17 cellular contexts compared by ENCODE assay signal in genomic region chr19:40774916-40775631, GRCh38. TPM values are rescaled to one million over a fixed set of nuclear protein-coding genes. Genes with fewer than 3 reads are reported as not detected.
DNase-seq lines count a peak whose midpoint lies in the region; ATAC-seq and TF ChIP-seq lines count a peak whose summit lies in the region.
"Had no signal": no experiment of that assay in that cellular context is flagged by ENCODE, and none has a peak within 500 bp of the region (broad histone marks: within the 10 kb centered on the region; RNA-seq: fewer than 3 reads in every experiment).

Gene MIA, plus strand, starts transcription at chr19:40775521. Its CDS starts 22 bp downstream, at chr19:40775543.

- peaks cover 0 to 17% (median 0%) of the 10 kb centered on the region in 3 donors for H3K36me3 ChIP-seq in tibial nerve
- H3K36me3 ChIP-seq: prostate gland had no signal

- CTCF ChIA-PET in activated CD4-positive, alpha-beta T cell treated with anti-CD3 and anti-CD28 coated beads, Interleukin-2, amount 10 ng/mL, durations not matched to agents 7 days and 5 days (lab: Charles Lee) = no interaction called here
- CTCF ChIA-PET in WTC11 (lab: Charles Lee) = interaction anchor here (0.5 to 4.7 kb wide), 3 partner anchors 24 to 41 kb away, joined by 3 to 71 read pairs (median 3); partner anchors contain the start of gene EGLN2

- TF ChIP-seq CTCF in WTC11 (IDR thresholded peaks at IDR 0.05) = no peak
- no peak for TF ChIP-seq CTCF in tibial nerve (IDR thresholded peaks at IDR 0.05)

- H3K27me3 ChIP-seq in tibial nerve = no peaks in the 10 kb centered on the region

- H3K4me3 Mint-ChIP-seq in activated CD4-positive, alpha-beta T cell treated with anti-CD3 and anti-CD28 coated beads, Interleukin-2, amount 10 ng/mL, durations not matched to agents 7 days and 5 days = no peak within 1 kb of the TSS
- H3K4me3 Mint-ChIP-seq in WTC11 (no peak within 1 kb of the TSS), memory B cell (peak within 1 kb of the TSS; percentile 43)

- no peaks in the 10 kb centered on the region for H3K9me3 ChIP-seq in tibial nerve
- H3K9me3 ChIP-seq: prostate gland had no signal

- ATAC-seq in WTC11 = no peak
- ATAC-seq in memory B cell (ENCODE audit: low read depth) = no peak
- ATAC-seq: A549, left lobe of liver had no signal

- no peak for DNase-seq in activated CD4-positive, alpha-beta T cell treated with anti-CD3 and anti-CD28 coated beads, Interleukin-2, amount 10 ng/mL, durations not matched to agents 7 days and 5 days
- no peak for DNase-seq in activated CD4-positive, alpha-beta T cell treated with anti-CD3 and anti-CD28 coated beads, Interleukin-2, amount 50 U/mL, for 1 hour
- DNase-seq in WTC11 (ENCODE audit: low spot score) = no peak
- no peak for DNase-seq in memory B cell (ENCODE audit: low spot score in 2 of 2)
- DNase-seq in tibial nerve (ENCODE audit: low spot score in 2 of 2) = no peak
- no peak for DNase-seq in NCI-H128 (lab: John Stamatoyannopoulos, UW; ENCODE audit: unreplicated experiment)
- DNase-seq in NCI-H345 (lab: John Stamatoyannopoulos, UW) = no peak
- no peak for DNase-seq in LoVo (ENCODE audit: low spot score)
- DNase-seq: activated gamma-delta T cell treated with Interleukin-2 at 50 U/mL for 16 hours, cortex of kidney, EL, foreskin fibroblast, NCI-H446 treated with DMSO at 0.1 percent for 48 hours, SHP77 treated with DMSO at 0.1 percent for 48 hours had no signal

- no peaks in the 10 kb centered on the region for H3K27me3 Mint-ChIP-seq in activated CD4-positive, alpha-beta T cell treated with anti-CD3 and anti-CD28 coated beads, Interleukin-2, amount 10 ng/mL, durations not matched to agents 7 days and 5 days
- H3K27me3 Mint-ChIP-seq in WTC11 (ENCODE audit: low read depth) (no peaks in the 10 kb centered on the region), memory B cell (no peaks in the 10 kb centered on the region)

- peak within 1 kb of the TSS; percentile 60 to 97 (median 92) for H3K27ac ChIP-seq in tibial nerve

- H3K9me3 Mint-ChIP-seq in activated CD4-positive, alpha-beta T cell treated with anti-CD3 and anti-CD28 coated beads, Interleukin-2, amount 10 ng/mL, durations not matched to agents 7 days and 5 days = peaks cover 8% of the 10 kb centered on the region
- H3K9me3 Mint-ChIP-seq in WTC11 (peaks cover 14% of the 10 kb centered on the region), memory B cell (peaks cover 4% of the 10 kb centered on the region)

- no peak for TF ChIP-seq POLR2A in tibial nerve (IDR thresholded peaks at IDR 0.05)

- H3K4me1 Mint-ChIP-seq in activated CD4-positive, alpha-beta T cell treated with anti-CD3 and anti-CD28 coated beads, Interleukin-2, amount 10 ng/mL, durations not matched to agents 7 days and 5 days = peaks cover 41% of the 10 kb centered on the region
- H3K4me1 Mint-ChIP-seq in WTC11 = peaks cover 24% of the 10 kb centered on the region
- peaks cover 32% of the 10 kb centered on the region for H3K4me1 Mint-ChIP-seq in memory B cell

- TF ChIP-seq EP300 in tibial nerve (IDR thresholded peaks at IDR 0.05) = no peak

- peak within 1 kb of the TSS; percentile 68 for H3K27ac Mint-ChIP-seq in activated CD4-positive, alpha-beta T cell treated with anti-CD3 and anti-CD28 coated beads, Interleukin-2, amount 10 ng/mL, durations not matched to agents 7 days and 5 days
- H3K27ac Mint-ChIP-seq in WTC11 (peak within 1 kb of the TSS; percentile 68; the same call in 1 of the 2 replicates), memory B cell (peak within 1 kb of the TSS; percentile 36)

- H3K4me1 ChIP-seq in tibial nerve = peaks cover 0 to 35% (median 18%) of the 10 kb centered on the region in 4 donors
- H3K4me1 ChIP-seq: prostate gland had no signal

- POLR2A ChIA-PET in activated CD4-positive, alpha-beta T cell treated with anti-CD3 and anti-CD28 coated beads, Interleukin-2, amount 10 ng/mL, durations not matched to agents 7 days and 5 days (lab: Charles Lee) = no interaction called here
- POLR2A ChIA-PET in WTC11 (lab: Charles Lee) = no interaction called here

- peaks cover 25% of the 10 kb centered on the region for H3K36me3 Mint-ChIP-seq in activated CD4-positive, alpha-beta T cell treated with anti-CD3 and anti-CD28 coated beads, Interleukin-2, amount 10 ng/mL, durations not matched to agents 7 days and 5 days (ENCODE audit: low read depth)
- H3K36me3 Mint-ChIP-seq in WTC11 (peaks cover 7% of the 10 kb centered on the region), memory B cell (peaks cover 9% of the 10 kb centered on the region)

- 47 to 55% methylated on average over 8 to 9 of the region's 9 CpGs for WGBS in tibial nerve, 2 donors

- peak within 1 kb of the TSS; percentile 16 to 95 (median 30) for H3K4me3 ChIP-seq in tibial nerve

TF ChIP-seq in WTC11, 78 proteins besides CTCF, POLR2A, EP300 and RAD21:
- TF ChIP-seq NFATC4 (CRISPR knock-in tag; IDR thresholded peaks at IDR 0.05) = no peak
- no peak for TF ChIP-seq ZNF219 (CRISPR knock-in tag; IDR thresholded peaks at IDR 0.05; ENCODE audit: borderline replicate concordance)
- no peak for TF ChIP-seq ZNF423 (CRISPR knock-in tag; IDR thresholded peaks at IDR 0.05)
- TF ChIP-seq ZNF671 (CRISPR knock-in tag; IDR thresholded peaks at IDR 0.05) = no peak
- TF ChIP-seq TCF7 (CRISPR knock-in tag; IDR thresholded peaks at IDR 0.05; ENCODE audit: low read depth) = no peak
- no peak for TF ChIP-seq ZNF232 (CRISPR knock-in tag; IDR thresholded peaks at IDR 0.05)
- no peak for TF ChIP-seq EMX1 (CRISPR knock-in tag; IDR thresholded peaks at IDR 0.05)
- no peak for TF ChIP-seq E2F4 (CRISPR knock-in tag; IDR thresholded peaks at IDR 0.05; ENCODE audit: borderline replicate concordance, low read depth)
- TF ChIP-seq ATF2 (CRISPR knock-in tag; IDR thresholded peaks at IDR 0.05; ENCODE audit: borderline replicate concordance, low read depth) = no peak
- TF ChIP-seq ATF3 (CRISPR knock-in tag; conservative IDR thresholded peaks at IDR 0.05) = no peak
- no peak for TF ChIP-seq NR2C2 (CRISPR knock-in tag; IDR thresholded peaks at IDR 0.05)
- no peak for TF ChIP-seq MLX (CRISPR knock-in tag; IDR thresholded peaks at IDR 0.05)
- no peak for TF ChIP-seq RORB (CRISPR knock-in tag; IDR thresholded peaks at IDR 0.05)

RNA-seq across cellular contexts. Expression of gene MIA, which starts in this region (rescaled TPM):
- under 1 TPM in 1 of 2 experiments, not detected in 1; 0.89 TPM for total RNA-seq in activated CD4-positive, alpha-beta T cell treated with anti-CD3 and anti-CD28 coated beads, Interleukin-2, amount 10 ng/mL, durations not matched to agents 7 days and 5 days
- not detected in 3 replicates for total RNA-seq in WTC11 (2021)
- 100 to 1,000 TPM; 127 to 322 (median 209) TPM for total RNA-seq in tibial nerve

Comparison
In these comparisons a context has a peak if more than half of its experiments do, and no peak if none do; other contexts are left out.
1. RNA of gene MIA (total RNA-seq): 127 to 322 TPM in tibial nerve; 0.89 TPM in activated CD4-positive, alpha-beta T cell treated with anti-CD3 and anti-CD28 coated beads, Interleukin-2, amount 10 ng/mL, durations not matched to agents 7 days and 5 days and not detected in WTC11; every median in the first group is over 10 times any median in the second.
2. Peak in every context shown above with its lines, with median percentiles within 50 percentile points of each other: H3K27ac Mint-ChIP-seq.